Comparison of ENCODE assay signal across 19 cellular contexts in genomic region chr20:14477125-14477524, GRCh38.
DNase-seq lines count a peak whose midpoint lies in the region; ATAC-seq lines count a peak whose summit lies in the region.
"Had no signal": no experiment of that assay in that cellular context is flagged by ENCODE, and none has a peak within 500 bp of the region (broad histone marks: within the 10 kb centered on the region; RNA-seq: fewer than 3 reads in every experiment).

No MANE protein-coding gene starts in this region.

- H2BK15ac ChIP-seq in mesenchymal stem cell (ENCODE audit: low read depth, poor library complexity, severe bottlenecking), result no peak overlapping the region

- no peak overlapping the region for H2AFZ ChIP-seq in mesenchymal stem cell (ENCODE audit: low read depth, low read length)

- no peak for ATAC-seq in HG03139 (IDR thresholded peaks at IDR 0.05; ENCODE audit: unreplicated experiment)
- no peak for ATAC-seq in GM21619 (IDR thresholded peaks at IDR 0.05; ENCODE audit: unreplicated experiment)
- ATAC-seq: activated CD8-positive, alpha-beta T cell treated with anti-CD3 and anti-CD28 coated beads, Interleukin-2, amount 10 ng/mL, durations not matched to agents 7 days and 5 days; gastroesophageal sphincter had no signal

- no peaks in the 10 kb centered on the region for H3K9me3 ChIP-seq in mesenchymal stem cell (ENCODE audit: control insufficient read depth, low read length)
- H3K9me3 ChIP-seq: BLaER1 treated with 17β-estradiol and CSF1 and Interleukin-3, amounts not matched to agents 10 nM and 100 nM; gastroesophageal sphincter; neutrophil had no signal

- H3K36me3 ChIP-seq in mesenchymal stem cell (ENCODE audit: control insufficient read depth in 1 of 2, insufficient read depth in 2 of 2, low read depth in 1 of 2, low read length in 2 of 2), result no peaks in the 10 kb centered on the region
- H3K36me3 ChIP-seq: BLaER1 treated with 17β-estradiol and CSF1 and Interleukin-3, amounts not matched to agents 10 nM and 100 nM; gastroesophageal sphincter; neutrophil had no signal

- no peak overlapping the region for H3K14ac ChIP-seq in mesenchymal stem cell (ENCODE audit: low read length in 2 of 2)

- H3K18ac ChIP-seq in mesenchymal stem cell (ENCODE audit: low read depth in 1 of 2, low read length in 2 of 2), result no peak overlapping the region

- no peak overlapping the region for H3K9ac ChIP-seq in mesenchymal stem cell (ENCODE audit: low read length)
- H3K9ac ChIP-seq: BLaER1 treated with 17β-estradiol and CSF1 and Interleukin-3, amounts not matched to agents 10 nM and 100 nM had no signal

- no peak overlapping the region for H3K23ac ChIP-seq in mesenchymal stem cell (ENCODE audit: low read length in 2 of 2)

- no peak overlapping the region for H3K4me3 ChIP-seq in mesenchymal stem cell (ENCODE audit: insufficient read depth in 1 of 2, low read depth in 1 of 2, low read length in 2 of 2)
- H3K4me3 ChIP-seq: BLaER1 treated with 17β-estradiol and CSF1 and Interleukin-3, amounts not matched to agents 10 nM and 100 nM; gastroesophageal sphincter; skin epidermis had no signal

- no peak overlapping the region for H4K91ac ChIP-seq in mesenchymal stem cell (ENCODE audit: low read length)

- H2BK120ac ChIP-seq in mesenchymal stem cell (ENCODE audit: low read depth, low read length), result no peak overlapping the region

- H2BK12ac ChIP-seq in mesenchymal stem cell (ENCODE audit: low read length in 2 of 2), result no peak overlapping the region

- no peak overlapping the region for H2AK5ac ChIP-seq in mesenchymal stem cell (ENCODE audit: low read length, severe bottlenecking)

- DNase-seq in AG20443 (ENCODE audit: low spot score) (peak; percentile 80), NCI-H226 (peak; percentile 61), epithelial cell of prostate (ENCODE audit: low read depth, low spot score) (peak; percentile 18), mesenchymal stem cell (peak; percentile 5), NCI-H1092 treated with DMSO at 0.1 percent for 48 hours (lab: John Stamatoyannopoulos, UW) (no peak), NCI-H774 (lab: John Stamatoyannopoulos, UW) (no peak)
- DNase-seq: activated CD8-positive, alpha-beta T cell treated with anti-CD3 and anti-CD28 coated beads, Interleukin-2, amount 10 ng/mL, durations not matched to agents 7 days and 5 days; activated effector memory CD4-positive, alpha-beta T cell treated with Interleukin-2 at 50 U/mL for 16 hours; aorta; DND-41; NCI-H2081 treated with DMSO at 0.1 percent for 48 hours; NCI-H526; stimulated activated naive CD4-positive, alpha-beta T cell had no signal

- H3K27me3 ChIP-seq in mesenchymal stem cell (ENCODE audit: control insufficient read depth in 1 of 2, insufficient read depth in 1 of 2, low read length in 2 of 2), result no peaks in the 10 kb centered on the region
- H3K27me3 ChIP-seq: BLaER1 treated with 17β-estradiol and CSF1 and Interleukin-3, amounts not matched to agents 10 nM and 100 nM; gastroesophageal sphincter; neutrophil had no signal

- 58% methylated on average over 1 of the region's 3 CpGs for WGBS in mesenchymal stem cell

- H3K79me1 ChIP-seq in mesenchymal stem cell (replicated peaks; ENCODE audit: low read length, poor library complexity, severe bottlenecking), result no peaks in the 10 kb centered on the region

- no peak overlapping the region for H3K4ac ChIP-seq in mesenchymal stem cell (ENCODE audit: low read depth in 1 of 2, low read length in 2 of 2)

- H2BK5ac ChIP-seq in mesenchymal stem cell (ENCODE audit: low read depth, low read length, poor library complexity, severe bottlenecking), result no peak overlapping the region

- H4K8ac ChIP-seq in mesenchymal stem cell (ENCODE audit: low read length), result no peak overlapping the region

- no peak overlapping the region for H3K4me2 ChIP-seq in mesenchymal stem cell (ENCODE audit: low read length, poor library complexity, severe bottlenecking)
- H3K4me2 ChIP-seq: BLaER1 treated with 17β-estradiol and CSF1 and Interleukin-3, amounts not matched to agents 10 nM and 100 nM had no signal

- H3K4me1 ChIP-seq in mesenchymal stem cell (ENCODE audit: control insufficient read depth, insufficient read depth, low read depth, low read length), result peaks cover 3% of the 10 kb centered on the region
- H3K4me1 ChIP-seq: BLaER1 treated with 17β-estradiol and CSF1 and Interleukin-3, amounts not matched to agents 10 nM and 100 nM; gastroesophageal sphincter had no signal

- H3K27ac ChIP-seq in epithelial cell of prostate (peak overlapping the region; percentile 44), mesenchymal stem cell (ENCODE audit: low read length, poor library complexity, severe bottlenecking) (peak overlapping the region; percentile 81)
- H3K27ac ChIP-seq: BLaER1 treated with 17β-estradiol and CSF1 and Interleukin-3, amounts not matched to agents 10 nM and 100 nM; gastroesophageal sphincter; neutrophil; skin epidermis had no signal

Comparison
In these comparisons a context has a peak if more than half of its experiments do, and no peak if none do; other contexts are left out.
1. DNase-seq: peak in AG20443 (single experiment), NCI-H226 (single experiment), epithelial cell of prostate (single experiment) and mesenchymal stem cell (single experiment); none in NCI-H1092 treated with DMSO at 0.1 percent for 48 hours (single experiment) and NCI-H774 (single experiment).